Comparison of ENCODE assay signal across 7 cellular contexts in the genomic region with DNA sequence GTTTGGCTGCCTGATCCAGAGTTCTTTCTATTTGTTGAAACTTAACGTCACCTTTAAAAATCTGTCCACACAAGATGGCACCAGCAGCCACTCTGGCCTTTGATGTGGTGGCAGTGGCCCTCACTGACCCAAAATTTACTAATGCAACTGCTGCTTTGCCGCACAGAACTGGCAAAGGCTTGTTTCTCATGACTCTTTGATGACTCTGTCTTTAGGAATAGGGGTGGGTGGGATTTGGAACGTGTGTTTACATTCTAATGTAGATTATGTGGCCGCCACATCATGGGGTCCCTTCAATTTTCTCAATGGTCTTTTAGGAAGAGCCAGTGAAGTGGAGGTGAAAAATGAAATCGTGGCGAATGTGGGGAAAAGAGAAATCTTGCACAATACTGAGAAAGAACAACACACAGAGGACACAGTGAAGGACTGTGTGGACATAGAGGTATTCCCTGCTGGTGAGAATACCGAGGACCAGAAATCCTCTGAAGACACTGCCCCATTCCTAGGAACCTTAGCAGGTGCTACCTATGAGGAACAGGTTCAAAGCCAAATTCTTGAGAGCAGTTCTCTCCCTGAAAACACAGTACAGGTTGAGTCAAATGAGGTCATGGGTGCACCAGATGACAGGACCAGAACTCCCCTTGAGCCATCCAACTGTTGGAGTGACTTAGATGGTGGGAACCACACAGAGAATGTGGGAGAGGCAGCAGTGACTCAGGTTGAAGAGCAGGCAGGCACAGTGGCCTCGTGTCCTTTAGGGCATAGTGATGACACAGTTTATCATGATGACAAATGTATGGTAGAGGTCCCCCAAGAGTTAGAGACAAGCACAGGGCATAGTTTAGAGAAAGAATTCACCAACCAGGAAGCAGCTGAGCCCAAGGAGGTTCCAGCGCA. TPM values are rescaled to one million over a fixed set of nuclear protein-coding genes. Genes with fewer than 3 reads are reported as not detected.
A peak's percentile ranks its signal among the peaks of the same experiment; 100 is the strongest.
DNase-seq lines count a peak whose midpoint lies in the region; ATAC-seq and TF ChIP-seq lines count a peak whose summit lies in the region.
"Not testable (repeated sequence)": the region's sequence is repeated elsewhere in the genome, so short reads cannot be mapped to it uniquely, and the experiment has no call there.

No MANE protein-coding gene starts in this region.

- not testable (repeated sequence) for TF ChIP-seq CTCF in CD8-positive, alpha-beta T cell (IDR thresholded peaks at IDR 0.05); choroid plexus epithelial cell (conservative IDR thresholded peaks at IDR 0.05; ENCODE audit: low read depth, low read length)

- H2AFZ ChIP-seq in GM23248 = not testable (repeated sequence)

- H3K79me2 ChIP-seq in GM23248 (ENCODE audit: insufficient read depth) = not testable (repeated sequence)

- not testable (repeated sequence) for H4K20me1 ChIP-seq in GM23248 (ENCODE audit: insufficient read depth)

- not testable (repeated sequence) for H3K9me2 ChIP-seq in GM23248 (ENCODE audit: insufficient read depth)

- not testable (repeated sequence) for H3K27ac ChIP-seq in CD8-positive, alpha-beta T cell (ENCODE audit: low read depth, low read length)
- peak overlapping the region; percentile 93 for H3K27ac ChIP-seq in GM23248

- not testable (repeated sequence) for H3K9me3 Mint-ChIP-seq in CD8-positive, alpha-beta T cell; activated CD4-positive, alpha-beta T cell treated with anti-CD3 and anti-CD28 coated beads, Interleukin-2, amount 10 ng/mL, durations not matched to agents 24 days and 14 days; activated naive CD8-positive, alpha-beta T cell treated with anti-CD3 and anti-CD28 coated beads for 36 hours

- peak overlapping the region; percentile 55 for H3K4me2 ChIP-seq in GM23248 (ENCODE audit: unreplicated experiment)

- CTCF ChIA-PET in CD8-positive, alpha-beta T cell (lab: Charles Lee) = interaction anchor here (1.4 kb wide), 1 partner anchor 18 kb away, joined by 4 read pairs; no protein-coding TSS in a partner anchor

- not testable (repeated sequence) for H3K4me3 Mint-ChIP-seq in CD8-positive, alpha-beta T cell; activated CD4-positive, alpha-beta T cell treated with anti-CD3 and anti-CD28 coated beads, Interleukin-2, amount 10 ng/mL, durations not matched to agents 24 days and 14 days; activated naive CD8-positive, alpha-beta T cell treated with anti-CD3 and anti-CD28 coated beads for 36 hours

- peak overlapping the region; percentile 5 for H3K27ac Mint-ChIP-seq in CD8-positive, alpha-beta T cell
- peak overlapping the region; percentile 34 for H3K27ac Mint-ChIP-seq in activated CD4-positive, alpha-beta T cell treated with anti-CD3 and anti-CD28 coated beads, Interleukin-2, amount 10 ng/mL, durations not matched to agents 24 days and 14 days
- H3K27ac Mint-ChIP-seq in activated naive CD8-positive, alpha-beta T cell treated with anti-CD3 and anti-CD28 coated beads for 36 hours = peak overlapping the region; percentile 66

- 28 to 30% methylated on average over 9 of the region's 9 CpGs for WGBS in GM23248 (ENCODE audit: low coverage in 1 of 2, low lambda C conversion rate in 2 of 2, missing lambda C conversion rate in 2 of 2), 2 experiments

- POLR2A ChIA-PET in CD8-positive, alpha-beta T cell (lab: Charles Lee) = not testable (repeated sequence)

- H3K4me1 Mint-ChIP-seq in CD8-positive, alpha-beta T cell (ENCODE audit: low read depth); activated CD4-positive, alpha-beta T cell treated with anti-CD3 and anti-CD28 coated beads, Interleukin-2, amount 10 ng/mL, durations not matched to agents 24 days and 14 days; activated naive CD8-positive, alpha-beta T cell treated with anti-CD3 and anti-CD28 coated beads for 36 hours: not testable (repeated sequence)

- H3K36me3 Mint-ChIP-seq in CD8-positive, alpha-beta T cell = peaks cover 83% of the 10 kb centered on the region
- H3K36me3 Mint-ChIP-seq in activated CD4-positive, alpha-beta T cell treated with anti-CD3 and anti-CD28 coated beads, Interleukin-2, amount 10 ng/mL, durations not matched to agents 24 days and 14 days (ENCODE audit: low read depth) = peaks cover 61% of the 10 kb centered on the region
- H3K36me3 Mint-ChIP-seq in activated naive CD8-positive, alpha-beta T cell treated with anti-CD3 and anti-CD28 coated beads for 36 hours = peaks cover 22% of the 10 kb centered on the region

- not testable (repeated sequence) for H3K27me3 Mint-ChIP-seq in CD8-positive, alpha-beta T cell (ENCODE audit: low read depth); activated CD4-positive, alpha-beta T cell treated with anti-CD3 and anti-CD28 coated beads, Interleukin-2, amount 10 ng/mL, durations not matched to agents 24 days and 14 days; activated naive CD8-positive, alpha-beta T cell treated with anti-CD3 and anti-CD28 coated beads for 36 hours

- H3K9ac ChIP-seq in GM23248 = peak overlapping the region; percentile 67

- peaks cover 57% of the 10 kb centered on the region for H3K36me3 ChIP-seq in CD8-positive, alpha-beta T cell (ENCODE audit: insufficient read depth, low read length)
- H3K36me3 ChIP-seq in GM23248 (ENCODE audit: low read depth) = peaks cover 14% of the 10 kb centered on the region; the same call in 1 of the 2 replicates

- not testable (repeated sequence) for H3K4me1 ChIP-seq in CD8-positive, alpha-beta T cell (ENCODE audit: insufficient read depth, low read length)
- peaks cover 50% of the 10 kb centered on the region for H3K4me1 ChIP-seq in GM23248 (ENCODE audit: insufficient read depth)

- intact Hi-C loops in CD8-positive, alpha-beta T cell (cut with DNase I, micrococcal nuclease); activated CD4-positive, alpha-beta T cell treated with anti-CD3 and anti-CD28 coated beads, Interleukin-2, amount 10 ng/mL, durations not matched to agents 24 days and 14 days (cut with micrococcal nuclease): not testable (repeated sequence)

- not testable (repeated sequence) for H3K4me3 ChIP-seq in CD8-positive, alpha-beta T cell (ENCODE audit: low read depth, low read length); GM23248; choroid plexus epithelial cell (ENCODE audit: low read depth, low read length)

- not testable (repeated sequence) for DNase-seq in CD8-positive, alpha-beta T cell; activated CD4-positive, alpha-beta T cell treated with anti-CD3 and anti-CD28 coated beads, Interleukin-2, amount 10 ng/mL, durations not matched to agents 24 days and 14 days; activated naive CD8-positive, alpha-beta T cell treated with anti-CD3 and anti-CD28 coated beads for 36 hours
- DNase-seq in GM23248 (peak; percentile 94), choroid plexus epithelial cell (ENCODE audit: low read depth) (peak; percentile 20), hepatic stellate cell (ENCODE audit: low spot score) (peak; percentile 29), non-pigmented ciliary epithelial cell (ENCODE audit: low read depth) (peak; percentile 47)

- in situ Hi-C loops in GM23248 (cut with MboI) = not testable (repeated sequence)

- not testable (repeated sequence) for ATAC-seq in CD8-positive, alpha-beta T cell

- H3F3A ChIP-seq in GM23248 (ENCODE audit: insufficient read depth) = peaks cover 54% of the 10 kb centered on the region

- not testable (repeated sequence) for H3K27me3 ChIP-seq in CD8-positive, alpha-beta T cell (ENCODE audit: insufficient read depth, low read length); GM23248 (replicated peaks; ENCODE audit: insufficient read depth)

- H3K9me3 ChIP-seq in CD8-positive, alpha-beta T cell (ENCODE audit: low read length); GM23248 (ENCODE audit: low read depth): not testable (repeated sequence)

RNA-seq across cellular contexts. Expression of a gene that starts 36.0 kb away (rescaled TPM):
- total RNA-seq in CD8-positive, alpha-beta T cell = 1 to 10 TPM; 1.0 to 1.2 TPM
- total RNA-seq in GM23248 (2014; rRNA removed; shearing (Covaris generic)) = 0.11 and 2.8 TPM in 2 replicates
- not detected in 2 replicates for polyA plus RNA-seq in GM23248 (2016; fragmentation: Nextera tagmentation; extraction: Ambion mirVana)
- total RNA-seq in activated CD4-positive, alpha-beta T cell treated with anti-CD3 and anti-CD28 coated beads, Interleukin-2, amount 10 ng/mL, durations not matched to agents 24 days and 14 days = 0.42 and 0.57 TPM in 2 replicates
- under 1 TPM; 0.46 to 0.47 TPM for total RNA-seq in activated naive CD8-positive, alpha-beta T cell treated with anti-CD3 and anti-CD28 coated beads for 36 hours

Comparison
In these comparisons a context has a peak if more than half of its experiments do, and no peak if none do; other contexts are left out.
1. H3K27ac Mint-ChIP-seq: peak in every context shown above with its lines; median percentile 66 in activated naive CD8-positive, alpha-beta T cell treated with anti-CD3 and anti-CD28 coated beads for 36 hours; 34 in activated CD4-positive, alpha-beta T cell treated with anti-CD3 and anti-CD28 coated beads, Interleukin-2, amount 10 ng/mL, durations not matched to agents 24 days and 14 days; 5 in CD8-positive, alpha-beta T cell.